33 cellular contexts compared by ENCODE assay signal in the genomic region with DNA sequence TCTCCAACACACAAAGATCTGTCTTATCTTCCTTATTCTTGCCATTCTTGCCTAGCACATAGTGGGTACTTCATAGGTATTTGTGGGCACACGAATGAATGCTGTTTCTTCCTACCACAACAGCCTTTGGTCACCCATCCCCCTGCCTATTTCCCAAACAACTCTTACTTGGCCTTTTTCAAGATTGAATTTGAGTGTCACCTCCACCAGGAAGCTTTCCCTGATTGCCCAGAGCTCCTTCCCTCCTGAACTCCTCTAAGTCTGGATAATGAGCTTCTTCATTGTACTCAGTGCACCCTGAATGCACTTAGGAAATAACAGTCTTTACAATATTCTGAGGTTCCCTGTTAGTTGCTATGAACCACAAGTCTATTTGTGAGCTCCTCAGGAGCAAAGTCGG.
"Had no signal": no experiment of that assay in that cellular context is flagged by ENCODE, and none has a peak within 500 bp of the region (broad histone marks: within the 10 kb centered on the region; RNA-seq: fewer than 3 reads in every experiment).

No MANE protein-coding gene starts in this region.

- FAIRE-seq: astrocyte had no signal

- H3K27ac ChIP-seq: adrenal gland, ascending aorta, body of pancreas, brain microvascular endothelial cell, breast epithelium, cardiac muscle cell had no signal

- DNase-seq: activated effector memory CD4-positive, alpha-beta T cell treated with anti-CD3 and anti-CD28 coated beads, Interleukin-2, amount 50 U/mL, for 16 hours; activated effector memory CD4-positive, alpha-beta T cell treated with Interleukin-2 at 50 U/mL for 16 hours; activated gamma-delta T cell; activated gamma-delta T cell treated with Interleukin-2 at 50 U/mL for 16 hours; activated naive CD4-positive, alpha-beta T cell; activated naive CD4-positive, alpha-beta T cell treated with anti-CD3 and anti-CD28 coated beads for 36 hours; activated naive CD4-positive, alpha-beta T cell treated with anti-CD3 and anti-CD28 coated beads, Interleukin-2, amount 10 ng/mL, durations not matched to agents 7 days and 5 days; activated naive CD4-positive, alpha-beta T cell treated with anti-CD3 and anti-CD28 coated beads, Interleukin-2, amount 50 U/mL, for 16 hours; activated naive CD4-positive, alpha-beta T cell treated with Interleukin-2 at 50 U/mL for 16 hours; activated naive CD8-positive, alpha-beta T cell treated with anti-CD3 and anti-CD28 coated beads for 36 hours; activated naive CD8-positive, alpha-beta T cell treated with anti-CD3 and anti-CD28 coated beads, Interleukin-2, amount 10 ng/mL, durations not matched to agents 7 days and 5 days; activated naive CD8-positive, alpha-beta T cell treated with anti-CD3 and anti-CD28 coated beads, Interleukin-2, amount 50 U/mL, for 24 hours; activated T-cell treated with anti-CD3 and anti-CD28 coated beads, Interleukin-2, amount 50 U/mL, for 1 hour; activated T-cell treated with anti-CD3 and anti-CD28 coated beads, Interleukin-2, amount 50 U/mL, for 24 hours; activated T-cell treated with anti-CD3 and anti-CD28 coated beads, Interleukin-2, amount 50 U/mL, for 4 hours; activated T-cell treated with anti-CD3 and anti-CD28 coated beads, Interleukin-2, amount 50 U/mL, for 48 hours; activated T-cell treated with anti-CD3 and anti-CD28 coated beads, Interleukin-2, amount 50 U/mL, for 72 hours; adrenal gland; amniotic stem cell; amygdala; anterior cingulate cortex; aorta; body of pancreas; brain microvascular endothelial cell; caudate nucleus; central memory CD4-positive, alpha-beta T cell; cerebellar nuclear complex had no signal

- H3K4me3 ChIP-seq: adrenal gland, ascending aorta, body of pancreas, breast epithelium, cardiac muscle cell had no signal

- H3K27me3 ChIP-seq: adrenal gland, ascending aorta, body of pancreas, brain microvascular endothelial cell, cardiac muscle cell had no signal

- H3K9me3 ChIP-seq: adrenal gland, ascending aorta, body of pancreas, breast epithelium had no signal

- H3K4me1 ChIP-seq: adrenal gland, ascending aorta, body of pancreas, breast epithelium had no signal

- ATAC-seq: activated naive CD4-positive, alpha-beta T cell treated with anti-CD3 and anti-CD28 coated beads, Interleukin-2, amount 50 U/mL, for 72 hours; activated naive CD8-positive, alpha-beta T cell treated with anti-CD3 and anti-CD28 coated beads, Interleukin-2, amount 50 U/mL, for 24 hours; activated T-cell treated with anti-CD3 and anti-CD28 coated beads, Interleukin-2, amount 50 U/mL, for 4 hours; activated T-cell treated with anti-CD3 and anti-CD28 coated beads, Interleukin-2, amount 50 U/mL, for 72 hours; activated T-helper 17 cell treated with anti-CD3 and anti-CD28 coated beads, Interleukin-2, amount 50 U/mL, for 72 hours; body of pancreas had no signal

- H3K36me3 ChIP-seq: adrenal gland, ascending aorta, brain microvascular endothelial cell, breast epithelium, cardiac muscle cell had no signal
